ENCODE assay signal across 8 cellular contexts in the genomic region with DNA sequence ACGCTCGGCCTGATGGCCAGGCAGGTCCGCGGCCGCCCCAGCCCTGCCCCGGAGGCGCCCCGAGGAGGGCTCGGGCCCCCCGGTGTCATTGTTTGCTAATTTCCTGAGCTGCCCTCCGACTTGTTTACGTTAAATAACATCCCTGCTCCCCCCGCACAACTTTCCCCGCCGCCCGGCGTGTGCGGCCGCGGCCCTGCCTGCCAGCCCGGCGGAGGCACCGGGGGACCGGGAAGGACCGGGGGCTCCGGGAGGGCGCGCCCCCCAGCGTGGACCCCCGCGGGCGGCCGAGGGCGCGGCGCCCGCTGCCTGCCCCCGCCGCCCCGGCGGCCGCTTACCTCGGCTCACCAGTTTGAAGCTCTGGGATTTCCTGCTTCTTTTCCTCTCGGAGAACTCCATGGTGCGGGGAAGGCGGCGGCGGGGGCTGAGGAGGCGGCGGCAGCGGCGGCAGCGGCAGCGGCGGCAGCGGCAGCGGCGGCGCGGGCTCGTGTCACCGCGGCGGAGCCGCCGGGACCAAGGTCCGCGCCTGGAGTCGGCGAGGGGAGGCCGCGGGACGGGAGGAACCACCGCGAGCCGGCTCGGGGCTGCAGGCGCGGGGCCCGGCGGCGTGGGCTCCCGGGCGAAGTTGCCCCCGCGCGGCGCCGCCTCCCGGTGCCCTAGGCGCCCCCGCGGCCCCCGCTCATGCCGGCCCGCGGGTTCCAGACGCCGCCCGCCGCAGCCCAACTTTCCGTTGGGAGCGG. TPM values are rescaled to one million over a fixed set of nuclear protein-coding genes. Genes with fewer than 3 reads are reported as not detected.
DNase-seq lines count a peak whose midpoint lies in the region; ATAC-seq and TF ChIP-seq lines count a peak whose summit lies in the region.

No MANE protein-coding gene starts in this region.

- H3K36me3 ChIP-seq in heart right ventricle (peaks cover 0 to 14% (median 0%) of the 10 kb centered on the region in 9 donors), prostate gland (no peaks in the 10 kb centered on the region)

- DNase-seq in NCI-H82 (lab: John Stamatoyannopoulos, UW) (peak; percentile 19), NCI-H82 treated with DMSO at 0.1 percent for 48 hours (lab: John Stamatoyannopoulos, UW; ENCODE audit: unreplicated experiment) (no peak), heart right ventricle (peak in 1 of 2 donors; percentile 23), prostate gland (ENCODE audit: low spot score) (peak; percentile 6), NCI-H128 (lab: John Stamatoyannopoulos, UW; ENCODE audit: unreplicated experiment) (no peak), medulla oblongata (ENCODE audit: extremely low spot score) (no peak)
- no peak for DNase-seq in activated CD8-positive, alpha-beta T cell treated with anti-CD3 and anti-CD28 coated beads for 36 hours

- no peak overlapping the region for H3K27ac Mint-ChIP-seq in activated CD8-positive, alpha-beta T cell treated with anti-CD3 and anti-CD28 coated beads for 36 hours

- ATAC-seq in activated CD8-positive, alpha-beta T cell treated with anti-CD3 and anti-CD28 coated beads for 36 hours = peak; percentile 20
- ATAC-seq in heart right ventricle = peak in 6 of 8 donors; percentile 15 to 46 (median 32)
- no peak for ATAC-seq in GM18502 (IDR thresholded peaks at IDR 0.05; ENCODE audit: poor library complexity, unreplicated experiment)

- H3K27me3 ChIP-seq in heart right ventricle (peaks cover 0 to 62% (median 0%) of the 10 kb centered on the region in 7 donors), prostate gland (replicated peaks; ENCODE audit: insufficient read depth) (no peaks in the 10 kb centered on the region)

- H3K9me3 Mint-ChIP-seq in activated CD8-positive, alpha-beta T cell treated with anti-CD3 and anti-CD28 coated beads for 36 hours = no peaks in the 10 kb centered on the region

- intact Hi-C loops in activated CD8-positive, alpha-beta T cell treated with anti-CD3 and anti-CD28 coated beads for 36 hours (cut with micrococcal nuclease) = no loop called here
- intact Hi-C loops in heart right ventricle (cut with DNase I) (loop anchor here in 4 of 10 donors (5.0 to 10.0 kb wide), 3 partner anchors 154 to 366 kb away; a partner anchor contains a TSS), prostate gland (cut with DNase I) (no loop called here)

- H3K27ac ChIP-seq in heart right ventricle (peak overlapping the region; percentile 5 to 88 (median 68)), prostate gland (peak overlapping the region; percentile 45 to 58)

- TF ChIP-seq CTCF in activated CD8-positive, alpha-beta T cell treated with anti-CD3 and anti-CD28 coated beads for 36 hours (IDR thresholded peaks at IDR 0.05) = no peak
- TF ChIP-seq CTCF in heart right ventricle (IDR thresholded peaks at IDR 0.05) (no peak), prostate gland (IDR thresholded peaks at IDR 0.05) (no peak)

- H3K36me3 Mint-ChIP-seq in activated CD8-positive, alpha-beta T cell treated with anti-CD3 and anti-CD28 coated beads for 36 hours (ENCODE audit: low read depth) = no peaks in the 10 kb centered on the region

- H3K9me3 ChIP-seq in heart right ventricle (no peaks in the 10 kb centered on the region), prostate gland (no peaks in the 10 kb centered on the region)

- H3K4me1 ChIP-seq in heart right ventricle = peaks cover 0 to 31% (median 18%) of the 10 kb centered on the region in 9 donors
- no peaks in the 10 kb centered on the region for H3K4me1 ChIP-seq in prostate gland (replicated peaks)

- CTCF ChIA-PET in activated CD8-positive, alpha-beta T cell treated with anti-CD3 and anti-CD28 coated beads for 36 hours (lab: Charles Lee) = interaction anchor here (2.8 kb wide), 1 partner anchor 156 kb away, joined by 7 read pairs; no protein-coding TSS in a partner anchor

- POLR2A ChIA-PET in activated CD8-positive, alpha-beta T cell treated with anti-CD3 and anti-CD28 coated beads for 36 hours (lab: Charles Lee) = no interaction called here

- H3K4me3 ChIP-seq in heart right ventricle (peak overlapping the region; percentile 44 to 89 (median 70)), prostate gland (peak overlapping the region; percentile 49 to 53)

- H3K4me1 Mint-ChIP-seq in activated CD8-positive, alpha-beta T cell treated with anti-CD3 and anti-CD28 coated beads for 36 hours (ENCODE audit: low read depth) = peaks cover 3% of the 10 kb centered on the region

- WGBS in heart right ventricle, 2 donors = 1% methylated on average over 82 to 103 of the region's 103 CpGs
- 2% methylated on average over 20 of the region's 103 CpGs for WGBS in prostate gland

- peaks cover 57% of the 10 kb centered on the region for H3K27me3 Mint-ChIP-seq in activated CD8-positive, alpha-beta T cell treated with anti-CD3 and anti-CD28 coated beads for 36 hours

- peak overlapping the region; percentile 49 for H3K4me3 Mint-ChIP-seq in activated CD8-positive, alpha-beta T cell treated with anti-CD3 and anti-CD28 coated beads for 36 hours

- TF ChIP-seq POLR2A in prostate gland (IDR thresholded peaks at IDR 0.05) = no peak

RNA-seq across cellular contexts. Expression of a gene that starts 0.5 kb away (rescaled TPM):
- not detected for total RNA-seq in activated CD8-positive, alpha-beta T cell treated with anti-CD3 and anti-CD28 coated beads for 36 hours
- total RNA-seq in heart right ventricle = 10 to 100 TPM; 10.2 to 21.0 (median 13.3) TPM
- 1 to 10 TPM; 6.4 to 7.0 TPM for polyA plus RNA-seq in heart right ventricle
- 10 to 100 TPM; 10.1 to 44.5 TPM for total RNA-seq in prostate gland

RNA-seq across cellular contexts. Expression of a gene that starts 58.5 kb away (rescaled TPM):
- total RNA-seq in activated CD8-positive, alpha-beta T cell treated with anti-CD3 and anti-CD28 coated beads for 36 hours = 10 to 100 TPM; 17.9 to 18.4 TPM
- total RNA-seq in heart right ventricle = 10 to 100 TPM; 13.3 to 17.1 (median 15.4) TPM
- polyA plus RNA-seq in heart right ventricle = 10 to 100 TPM in 1 of 2 donors, 1 to 10 TPM in 1; 6.7 to 13.1 TPM
- 10 to 100 TPM; 23.1 to 31.1 TPM for total RNA-seq in prostate gland

Comparison
In these comparisons a context has a peak if more than half of its experiments do, and no peak if none do; other contexts are left out.
1. DNase-seq: peak in NCI-H82 (single experiment) and prostate gland (single experiment); none in NCI-H82 treated with DMSO at 0.1 percent for 48 hours (single experiment), activated CD8-positive, alpha-beta T cell treated with anti-CD3 and anti-CD28 coated beads for 36 hours (single experiment), NCI-H128 (single experiment) and medulla oblongata (single experiment).
2. RNA of a gene that starts 0.5 kb away (total RNA-seq): 10.1 to 44.5 TPM in prostate gland and 10.2 to 21.0 TPM in heart right ventricle; not detected in activated CD8-positive, alpha-beta T cell treated with anti-CD3 and anti-CD28 coated beads for 36 hours; every median in the first group is over 10 times any median in the second.